In the genomic region with DNA sequence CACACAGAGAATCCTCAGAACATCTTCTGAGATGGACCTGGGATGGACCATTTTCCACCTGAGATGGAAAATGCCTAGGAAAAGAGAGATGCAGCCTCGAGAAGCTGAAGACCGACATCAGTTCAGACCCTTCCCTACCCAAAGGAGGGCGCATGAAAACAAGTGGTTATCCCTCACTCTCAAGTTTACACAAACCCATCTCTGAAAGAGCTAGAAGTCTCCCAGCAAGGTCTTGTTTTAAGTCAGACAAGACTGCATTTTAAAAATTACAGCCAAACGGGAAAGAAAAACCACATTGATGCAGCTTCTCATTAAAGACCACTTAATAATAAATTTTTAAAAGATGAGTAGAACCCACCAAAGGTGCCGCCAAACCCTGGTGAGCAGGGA, we compare ENCODE assay signal across 8 cellular contexts. TPM values are rescaled to one million over a fixed set of nuclear protein-coding genes. Genes with fewer than 3 reads are reported as not detected.
DNase-seq lines count a peak whose midpoint lies in the region; ATAC-seq and TF ChIP-seq lines count a peak whose summit lies in the region.
"Had no signal": no experiment of that assay in that cellular context is flagged by ENCODE, and none has a peak within 500 bp of the region (broad histone marks: within the 10 kb centered on the region; RNA-seq: fewer than 3 reads in every experiment).

No MANE protein-coding gene starts in this region.

- H3K79me2 ChIP-seq in SU-DHL-6 (ENCODE audit: insufficient read depth, low read length) = no peaks in the 10 kb centered on the region
- no peaks in the 10 kb centered on the region for H3K79me2 ChIP-seq in smooth muscle cell (ENCODE audit: low read depth)

- no peak for TF ChIP-seq CTCF in SU-DHL-6 (IDR thresholded peaks at IDR 0.05; ENCODE audit: insufficient read depth, low read length, poor library complexity, severe bottlenecking)
- TF ChIP-seq CTCF in esophagus squamous epithelium (IDR thresholded peaks at IDR 0.05) = no peak
- TF ChIP-seq CTCF in smooth muscle cell (IDR thresholded peaks at IDR 0.05; ENCODE audit: borderline replicate concordance, insufficient read depth, poor library complexity, severe bottlenecking) = no peak

- H3K9me2 ChIP-seq in SU-DHL-6 (replicated peaks; ENCODE audit: insufficient read depth, low read length) = no peaks in the 10 kb centered on the region

- 0 out of 2 replicates have a peak overlapping the region, but pooled peaks have one; percentile 41 for H3K9ac ChIP-seq in SU-DHL-6 (ENCODE audit: low read length)
- H3K9ac ChIP-seq in smooth muscle cell (ENCODE audit: low read depth) = no peak overlapping the region

- H3F3A ChIP-seq in SU-DHL-6 (ENCODE audit: insufficient read depth) (no peaks in the 10 kb centered on the region), smooth muscle cell (ENCODE audit: low read depth) (no peaks in the 10 kb centered on the region)

- ATAC-seq in HG02610 (IDR thresholded peaks at IDR 0.05; ENCODE audit: unreplicated experiment) (no peak), GM21360 (IDR thresholded peaks at IDR 0.05; ENCODE audit: unreplicated experiment) (no peak)

- no peak for DNase-seq in HAP-1 (ENCODE audit: low spot score in 2 of 2)
- DNase-seq in esophagus squamous epithelium (lab: John Stamatoyannopoulos, UW) = no peak
- no peak for DNase-seq in smooth muscle cell (lab: John Stamatoyannopoulos, UW; ENCODE audit: unreplicated experiment)
- DNase-seq in activated effector memory CD4-positive, alpha-beta T cell treated with anti-CD3 and anti-CD28 coated beads, Interleukin-2, amount 50 U/mL, for 16 hours = no peak
- DNase-seq: stimulated activated naive CD4-positive, alpha-beta T cell had no signal

- H4K20me1 ChIP-seq in SU-DHL-6 (ENCODE audit: low read depth, low read length) (no peaks in the 10 kb centered on the region), smooth muscle cell (ENCODE audit: low read depth) (no peaks in the 10 kb centered on the region)

- peak overlapping the region; percentile 16 for H2AFZ ChIP-seq in SU-DHL-6 (ENCODE audit: low read depth, low read length, severe bottlenecking)
- H2AFZ ChIP-seq in smooth muscle cell (ENCODE audit: low read depth) = no peak overlapping the region

- H3K9me3 ChIP-seq in HAP-1 (no peaks in the 10 kb centered on the region), SU-DHL-6 (ENCODE audit: insufficient read depth, low read length) (no peaks in the 10 kb centered on the region), esophagus squamous epithelium (no peaks in the 10 kb centered on the region), smooth muscle cell (replicated peaks; ENCODE audit: low read depth) (no peaks in the 10 kb centered on the region)

- H3K4me2 ChIP-seq in SU-DHL-6 (ENCODE audit: low read depth, low read length, poor library complexity, severe bottlenecking) = peak overlapping the region; percentile 55
- H3K4me2 ChIP-seq in smooth muscle cell = peak overlapping the region; percentile 85

- H3K36me3 ChIP-seq in HAP-1 (replicated peaks) (no peaks in the 10 kb centered on the region), SU-DHL-6 (ENCODE audit: low read length) (no peaks in the 10 kb centered on the region), esophagus squamous epithelium (no peaks in the 10 kb centered on the region), smooth muscle cell (ENCODE audit: low read depth) (no peaks in the 10 kb centered on the region)

- no peak overlapping the region for H3K27ac ChIP-seq in SU-DHL-6 (ENCODE audit: low read depth, low read length)
- H3K27ac ChIP-seq in esophagus squamous epithelium = peak overlapping the region in 3 of 4 donors; percentile 72 to 91 (median 90)
- H3K27ac ChIP-seq in smooth muscle cell (ENCODE audit: low read depth) = no peak overlapping the region

- intact Hi-C loops in esophagus squamous epithelium (cut with DNase I) = no loop called here

- H3K27me3 ChIP-seq in HAP-1 (ENCODE audit: low read depth) (no peaks in the 10 kb centered on the region), SU-DHL-6 (ENCODE audit: low read length) (no peaks in the 10 kb centered on the region), esophagus squamous epithelium (peaks cover 0 to 19% (median 0%) of the 10 kb centered on the region in 4 donors), smooth muscle cell (ENCODE audit: low read depth) (peaks cover 30% of the 10 kb centered on the region)

- peak overlapping the region; percentile 39 for H3K4me3 ChIP-seq in HAP-1
- peak overlapping the region; percentile 50 for H3K4me3 ChIP-seq in SU-DHL-6 (ENCODE audit: insufficient read depth, low read length, poor library complexity, severe bottlenecking)
- peak overlapping the region; percentile 60 to 82 (median 78) for H3K4me3 ChIP-seq in esophagus squamous epithelium
- H3K4me3 ChIP-seq in smooth muscle cell = peak overlapping the region; percentile 46

- peaks cover 9% of the 10 kb centered on the region for H3K4me1 ChIP-seq in HAP-1
- peaks cover 0 to 44% (median 3%) of the 10 kb centered on the region in 3 donors for H3K4me1 ChIP-seq in esophagus squamous epithelium
- peaks cover 7% of the 10 kb centered on the region for H3K4me1 ChIP-seq in smooth muscle cell (ENCODE audit: low read depth)

- in situ Hi-C loops in HAP-1 (cut with MboI; ENCODE audit: low sequenced_read_pairs) = no loop called here

- 40 to 46% methylated on average over 5 of the region's 5 CpGs for WGBS in esophagus squamous epithelium, 2 donors
- 72% methylated on average over 5 of the region's 5 CpGs for WGBS in smooth muscle cell (ENCODE audit: low lambda C conversion rate)

- no peak for TF ChIP-seq POLR2A in esophagus squamous epithelium (IDR thresholded peaks at IDR 0.05)

RNA-seq across cellular contexts. Expression of a gene that starts 1.3 kb away (rescaled TPM):
- 10 to 100 TPM; 16.9 to 50.5 (median 38.4) TPM for total RNA-seq in esophagus squamous epithelium
- 3.0 and 11.4 TPM in 2 replicates for total RNA-seq in smooth muscle cell
- polyA plus RNA-seq in smooth muscle cell = 0.96 TPM in 1 of 2 replicates, not detected in the other

Comparison
In these comparisons a context has a peak if more than half of its experiments do, and no peak if none do; other contexts are left out.
1. H3K27ac ChIP-seq: peak in esophagus squamous epithelium (3 of 4); none in SU-DHL-6 (single experiment) and smooth muscle cell (single experiment).
2. Peak in every context shown above with its lines, with median percentiles within 50 percentile points of each other: H3K4me3 ChIP-seq.